In the genomic region with DNA sequence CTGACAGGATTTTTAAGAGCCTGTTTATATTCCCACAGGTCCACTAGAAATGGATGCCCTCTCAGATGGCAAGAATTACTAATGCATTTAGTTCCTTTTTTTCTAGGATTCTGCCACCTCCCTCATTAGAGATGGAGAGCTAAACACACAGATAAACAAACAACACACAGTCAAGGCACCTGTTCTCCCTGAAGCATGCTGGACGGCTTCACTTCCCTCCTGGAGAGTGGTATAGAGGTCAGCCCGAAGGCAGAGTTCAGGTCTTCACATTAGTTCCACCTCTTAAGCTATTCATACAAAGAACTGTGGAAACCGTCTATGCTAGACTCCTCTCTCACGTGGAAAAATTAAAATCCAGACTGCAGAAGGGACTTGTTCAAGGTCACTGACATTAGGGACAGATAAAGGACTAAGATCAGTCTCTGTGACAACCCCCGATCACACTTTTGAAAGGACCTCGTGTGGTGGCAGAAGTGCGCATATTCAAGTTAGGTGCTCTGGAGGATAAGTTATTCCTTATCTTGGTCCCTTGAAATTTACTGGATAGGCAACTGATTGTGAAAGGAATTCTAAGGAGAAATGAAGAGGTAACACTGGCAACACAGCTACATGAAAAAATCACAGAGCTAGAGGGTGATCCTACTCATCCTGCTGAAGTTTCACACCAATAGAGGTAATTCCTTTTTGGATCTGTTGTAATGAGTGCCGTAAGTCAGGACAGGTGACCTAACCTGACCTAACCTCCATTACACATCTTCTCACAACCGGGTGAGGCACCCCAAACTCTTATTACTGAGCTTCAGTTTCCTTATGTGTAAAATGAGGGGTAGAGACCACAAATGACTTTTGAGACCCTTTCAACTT, we compare ENCODE assay signal across 10 cellular contexts.
DNase-seq lines count a peak whose midpoint lies in the region; ATAC-seq lines count a peak whose summit lies in the region.
"Had no signal": no experiment of that assay in that cellular context is flagged by ENCODE, and none has a peak within 500 bp of the region (broad histone marks: within the 10 kb centered on the region; RNA-seq: fewer than 3 reads in every experiment).

No MANE protein-coding gene starts in this region.

- peaks cover 14% of the 10 kb centered on the region for H3K27me3 Mint-ChIP-seq in activated T-cell treated with anti-CD3 and anti-CD28 coated beads, Interleukin-2, amount 50 U/mL, for 24 hours
- peaks cover 61% of the 10 kb centered on the region for H3K27me3 Mint-ChIP-seq in stimulated activated memory B cell treated with anti-CD40 and anti-IgM and Interleukin-4, amounts not matched to agents 10 μg/mL and 1 μg/mL and 100 μg/mL, for 72 hours

- peaks cover 42% of the 10 kb centered on the region for H3K4me1 Mint-ChIP-seq in activated T-cell treated with anti-CD3 and anti-CD28 coated beads, Interleukin-2, amount 50 U/mL, for 24 hours (ENCODE audit: low read depth)
- peaks cover 14% of the 10 kb centered on the region for H3K4me1 Mint-ChIP-seq in stimulated activated memory B cell treated with anti-CD40 and anti-IgM and Interleukin-4, amounts not matched to agents 10 μg/mL and 1 μg/mL and 100 μg/mL, for 72 hours
- H3K4me1 Mint-ChIP-seq: B cell had no signal

- peak; percentile 27 for ATAC-seq in HG02623 (IDR thresholded peaks at IDR 0.05; ENCODE audit: unreplicated experiment)
- peak; percentile 51 for ATAC-seq in stimulated activated memory B cell treated with anti-CD40 and anti-IgM and Interleukin-4, amounts not matched to agents 10 μg/mL and 1 μg/mL and 100 μg/mL, for 72 hours
- ATAC-seq: body of pancreas had no signal

- peak overlapping the region; percentile 42 for H3K27ac Mint-ChIP-seq in activated T-cell treated with anti-CD3 and anti-CD28 coated beads, Interleukin-2, amount 50 U/mL, for 24 hours
- H3K27ac Mint-ChIP-seq in stimulated activated memory B cell treated with anti-CD40 and anti-IgM and Interleukin-4, amounts not matched to agents 10 μg/mL and 1 μg/mL and 100 μg/mL, for 72 hours = no peak overlapping the region
- H3K27ac Mint-ChIP-seq: B cell had no signal

- H3K9me3 Mint-ChIP-seq in activated T-cell treated with anti-CD3 and anti-CD28 coated beads, Interleukin-2, amount 50 U/mL, for 24 hours = no peaks in the 10 kb centered on the region
- no peaks in the 10 kb centered on the region for H3K9me3 Mint-ChIP-seq in stimulated activated memory B cell treated with anti-CD40 and anti-IgM and Interleukin-4, amounts not matched to agents 10 μg/mL and 1 μg/mL and 100 μg/mL, for 72 hours

- H3K36me3 Mint-ChIP-seq in activated T-cell treated with anti-CD3 and anti-CD28 coated beads, Interleukin-2, amount 50 U/mL, for 24 hours (ENCODE audit: low read depth) = no peaks in the 10 kb centered on the region
- H3K36me3 Mint-ChIP-seq in stimulated activated memory B cell treated with anti-CD40 and anti-IgM and Interleukin-4, amounts not matched to agents 10 μg/mL and 1 μg/mL and 100 μg/mL, for 72 hours = no peaks in the 10 kb centered on the region

- no peak for DNase-seq in activated T-cell treated with anti-CD3 and anti-CD28 coated beads, Interleukin-2, amount 50 U/mL, for 24 hours
- no peak for DNase-seq in activated T-cell treated with anti-CD3 and anti-CD28 coated beads, Interleukin-2, amount 50 U/mL, for 48 hours
- peak; percentile 51 for DNase-seq in NAMALWA (ENCODE audit: low spot score)
- DNase-seq in A172 (ENCODE audit: low spot score) = no peak
- DNase-seq in islet precursor cell = no peak
- no peak for DNase-seq in AG08395 (ENCODE audit: low spot score)
- DNase-seq: body of pancreas had no signal

- H3K4me3 Mint-ChIP-seq in activated T-cell treated with anti-CD3 and anti-CD28 coated beads, Interleukin-2, amount 50 U/mL, for 24 hours = no peak overlapping the region
- no peak overlapping the region for H3K4me3 Mint-ChIP-seq in stimulated activated memory B cell treated with anti-CD40 and anti-IgM and Interleukin-4, amounts not matched to agents 10 μg/mL and 1 μg/mL and 100 μg/mL, for 72 hours
- H3K4me3 Mint-ChIP-seq: B cell had no signal
